ENCODE assay signal across 28 cellular contexts in the genomic region with DNA sequence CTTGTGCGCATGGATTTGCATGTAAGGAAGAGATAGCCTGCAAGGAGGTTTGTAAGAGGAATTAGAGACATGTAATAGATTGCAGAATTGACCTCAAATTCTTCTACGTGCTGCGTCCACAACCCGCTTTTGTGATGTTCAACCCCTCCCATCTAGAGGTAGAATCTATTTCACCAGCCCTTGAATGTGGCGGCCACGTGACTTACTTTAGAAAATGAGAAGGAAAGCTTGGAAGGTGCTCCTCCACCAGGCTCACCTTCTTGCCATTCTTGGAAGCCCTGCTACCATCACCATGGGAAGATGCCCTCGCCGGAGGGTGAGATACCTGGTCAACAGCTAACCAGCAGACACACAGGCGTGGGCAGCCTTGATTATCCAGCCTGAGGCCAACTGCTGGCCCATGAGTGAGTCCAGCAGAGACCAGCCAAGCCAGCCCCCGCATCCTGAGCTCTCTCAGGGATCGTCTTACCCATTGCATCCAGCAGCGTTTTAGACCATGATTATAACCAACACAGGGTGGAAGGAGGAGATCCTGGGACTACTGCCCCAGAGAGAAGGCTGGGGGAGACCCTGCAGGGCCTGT.
"Had no signal": no experiment of that assay in that cellular context is flagged by ENCODE, and none has a peak within 500 bp of the region (broad histone marks: within the 10 kb centered on the region; RNA-seq: fewer than 3 reads in every experiment).

No MANE protein-coding gene starts in this region.

- H3K4me1 ChIP-seq: left lung, lower lobe of right lung, right atrium auricular region, stomach, suprapubic skin, tibial artery, upper lobe of right lung had no signal

- ATAC-seq: left cardiac atrium; left lung; lower lobe of right lung; naive thymus-derived CD8-positive, alpha-beta T cell; right lobe of liver; stimulated activated naive B cell treated with anti-CD40 and anti-IgM and Interleukin-4, amounts not matched to agents 10 μg/mL and 1 μg/mL and 100 μg/mL, for 72 hours; stimulated activated naive CD8-positive, alpha-beta T cell treated with anti-CD3 and anti-CD28 coated beads, Interleukin-15, Interleukin-2, amounts not matched to agents 100 U/mL and 50 U/mL, for 24 hours; upper lobe of right lung had no signal

- DNase-seq: hippocampal formation; kidney glomerular epithelial cell; left cardiac atrium; left lung; lower lobe of right lung; mammary epithelial cell; mesenchymal stem cell; naive thymus-derived CD8-positive, alpha-beta T cell; occipital lobe; ovary; right lobe of liver; stimulated activated CD4-positive, alpha-beta T cell treated with anti-CD3 and anti-CD28 coated beads, Interleukin-12 subunit alpha, Interleukin-12 subunit beta, amount 100 ng/mL, for 4 hours; stimulated activated CD4-positive, alpha-beta T cell treated with anti-CD3 and anti-CD28 coated beads, Interleukin-15, amount 100 ng/mL, for 24 hours; stimulated activated CD4-positive, alpha-beta T cell treated with anti-CD3 and anti-CD28 coated beads, Interleukin-2, amount 100 ng/mL, for 24 hours; stimulated activated CD4-positive, alpha-beta T cell treated with anti-CD3 and anti-CD28 coated beads, Interleukin-4, amount 100 ng/mL, for 1 hour; stimulated activated naive B cell treated with anti-CD40 and anti-IgM and Interleukin-4, amounts not matched to agents 10 μg/mL and 1 μg/mL and 100 μg/mL, for 72 hours; stimulated activated naive CD8-positive, alpha-beta T cell treated with anti-CD3 and anti-CD28 coated beads, Interleukin-15, Interleukin-2, amounts not matched to agents 100 U/mL and 50 U/mL, for 24 hours; stomach; tibial artery; trophoblast cell; upper lobe of right lung had no signal

- H3K4me3 ChIP-seq: left lung, lower lobe of right lung, ovary, right atrium auricular region, right lobe of liver, skin epidermis, stomach, suprapubic skin, thoracic aorta, tibial artery, upper lobe of right lung had no signal

- H3K27ac ChIP-seq: left lung, lower lobe of right lung, neutrophil, ovary, right atrium auricular region, right lobe of liver, skin epidermis, stomach, suprapubic skin, thoracic aorta, tibial artery, upper lobe of right lung had no signal

- H3K27me3 ChIP-seq: neutrophil, ovary, right atrium auricular region, right lobe of liver had no signal

- H3K36me3 ChIP-seq: left lung, lower lobe of right lung, neutrophil, ovary, right atrium auricular region, right lobe of liver, stomach, suprapubic skin, thoracic aorta, tibial artery, upper lobe of right lung had no signal

- H3K9me3 ChIP-seq: left lung, lower lobe of right lung, neutrophil, ovary, right atrium auricular region, right lobe of liver, stomach, suprapubic skin, thoracic aorta, tibial artery, upper lobe of right lung had no signal

- FAIRE-seq: keratinocyte, urothelium cell line had no signal
